Comparison of ENCODE assay signal across 16 cellular contexts in genomic region chrX:48826135-48826875, GRCh38. TPM values are rescaled to one million over a fixed set of nuclear protein-coding genes. Genes with fewer than 3 reads are reported as not detected.
DNase-seq lines count a peak whose midpoint lies in the region; ATAC-seq and TF ChIP-seq lines count a peak whose summit lies in the region.
"Had no signal": no experiment of that assay in that cellular context is flagged by ENCODE, and none has a peak within 500 bp of the region (broad histone marks: within the 10 kb centered on the region; RNA-seq: fewer than 3 reads in every experiment).

ERAS (plus strand) TSS chrX:48826513; CDS start chrX:48829124, 2,611 bp downstream.

- H3K27ac Mint-ChIP-seq in WTC11 (no peak within 1 kb of the TSS), glutamatergic neuron (ENCODE audit: unreplicated experiment) (no peak within 1 kb of the TSS)
- peak within 1 kb of the TSS; percentile 72 to 84 for H3K27ac Mint-ChIP-seq in stimulated activated naive CD8-positive, alpha-beta T cell treated with anti-CD3 and anti-CD28 coated beads, Interleukin-15, amount 100 ng/mL, for 72 hours

- intact Hi-C loops in cardiac septum (cut with DNase I) (no loop called here), left cardiac atrium (cut with DNase I) (no loop called here)

- ATAC-seq in left cardiac atrium, result no peak
- ATAC-seq in WTC11, result no peak
- ATAC-seq in stimulated activated naive CD8-positive, alpha-beta T cell treated with anti-CD3 and anti-CD28 coated beads, Interleukin-15, amount 100 ng/mL, for 72 hours, result peak; percentile 66
- no peak for ATAC-seq in GM21447 (IDR thresholded peaks at IDR 0.05; ENCODE audit: unreplicated experiment)
- ATAC-seq: HCT116, Panc1 had no signal

- H3K9me3 Mint-ChIP-seq in WTC11, result no peaks in the 10 kb centered on the region
- H3K9me3 Mint-ChIP-seq in glutamatergic neuron (ENCODE audit: unreplicated experiment), result peaks cover 1% of the 10 kb centered on the region
- no peaks in the 10 kb centered on the region for H3K9me3 Mint-ChIP-seq in stimulated activated naive CD8-positive, alpha-beta T cell treated with anti-CD3 and anti-CD28 coated beads, Interleukin-15, amount 100 ng/mL, for 72 hours

- H3K4me3 Mint-ChIP-seq in WTC11 (peak within 1 kb of the TSS; percentile 56), glutamatergic neuron (ENCODE audit: unreplicated experiment) (peak within 1 kb of the TSS; percentile 57)
- H3K4me3 Mint-ChIP-seq in stimulated activated naive CD8-positive, alpha-beta T cell treated with anti-CD3 and anti-CD28 coated beads, Interleukin-15, amount 100 ng/mL, for 72 hours, result peak within 1 kb of the TSS; percentile 68 to 87

- H3K36me3 Mint-ChIP-seq in WTC11 (peaks cover 9% of the 10 kb centered on the region), glutamatergic neuron (ENCODE audit: unreplicated experiment) (peaks cover 3% of the 10 kb centered on the region)

- POLR2A ChIA-PET in WTC11 (lab: Charles Lee), result no interaction called here

- DNase-seq in cardiac septum (ENCODE audit: low spot score) (peak; percentile 36), left cardiac atrium (no peak), WTC11 (ENCODE audit: low spot score) (no peak), glutamatergic neuron (no peak), glomerular visceral epithelial cell (ENCODE audit: extremely low spot score) (no peak), AML-193 (lab: John Stamatoyannopoulos, UW) (no peak)
- DNase-seq in stimulated activated naive CD8-positive, alpha-beta T cell treated with anti-CD3 and anti-CD28 coated beads, Interleukin-15, amount 100 ng/mL, for 72 hours, result no peak
- DNase-seq: dermis blood vessel endothelial cell, DMS79 treated with DMSO at 0.1 percent for 48 hours, midbrain, T-helper 1 cell, uterus had no signal

- peaks cover 17% of the 10 kb centered on the region for H3K27me3 Mint-ChIP-seq in WTC11 (ENCODE audit: low read depth)
- H3K27me3 Mint-ChIP-seq in glutamatergic neuron (ENCODE audit: unreplicated experiment), result peaks cover 9% of the 10 kb centered on the region
- H3K27me3 Mint-ChIP-seq in stimulated activated naive CD8-positive, alpha-beta T cell treated with anti-CD3 and anti-CD28 coated beads, Interleukin-15, amount 100 ng/mL, for 72 hours, result peaks cover 27% of the 10 kb centered on the region

- CTCF ChIA-PET in WTC11 (lab: Charles Lee), result no interaction called here

- H3K4me1 Mint-ChIP-seq in WTC11, result peaks cover 15% of the 10 kb centered on the region
- peaks cover 1% of the 10 kb centered on the region for H3K4me1 Mint-ChIP-seq in glutamatergic neuron (ENCODE audit: low read depth, unreplicated experiment)
- H3K4me1 Mint-ChIP-seq in stimulated activated naive CD8-positive, alpha-beta T cell treated with anti-CD3 and anti-CD28 coated beads, Interleukin-15, amount 100 ng/mL, for 72 hours, result peaks cover 6% of the 10 kb centered on the region

- TF ChIP-seq CTCF in WTC11 (IDR thresholded peaks at IDR 0.05) (no peak), glutamatergic neuron (IDR thresholded peaks at IDR 0.05; ENCODE audit: partially characterized antibody, unreplicated experiment) (no peak)

TF ChIP-seq in WTC11, 78 proteins besides CTCF, POLR2A, EP300 and RAD21:
- TF ChIP-seq ELF4 (CRISPR knock-in tag; IDR thresholded peaks at IDR 0.05; ENCODE audit: low read depth) (no peak), PRDM15 (CRISPR knock-in tag; IDR thresholded peaks at IDR 0.05) (peak; percentile 76)
TF ChIP-seq in WTC11: peak in this region for 1.

RNA-seq across cellular contexts. Expression of gene ERAS, which starts in this region (rescaled TPM):
- not detected for total RNA-seq in cardiac septum
- not detected for total RNA-seq in left cardiac atrium
- total RNA-seq in WTC11 (2021), result not detected in 3 replicates
- not detected for total RNA-seq in glutamatergic neuron (ENCODE audit: unreplicated experiment)
- total RNA-seq: aorta, dermis blood vessel endothelial cell had no signal

Comparison
In these comparisons a context has a peak if more than half of its experiments do, and no peak if none do; other contexts are left out.
1. Peak in DNase-seq in cardiac septum; RNA of the gene not detected or under 1 TPM.
2. H3K27ac Mint-ChIP-seq: peak in stimulated activated naive CD8-positive, alpha-beta T cell treated with anti-CD3 and anti-CD28 coated beads, Interleukin-15, amount 100 ng/mL, for 72 hours (2 of 2); none in WTC11 (single experiment) and glutamatergic neuron (single experiment).
3. Peak in every context shown above with its lines, with median percentiles within 50 percentile points of each other: H3K4me3 Mint-ChIP-seq.